Comparison of ENCODE assay signal across 20 cellular contexts in the genomic region with DNA sequence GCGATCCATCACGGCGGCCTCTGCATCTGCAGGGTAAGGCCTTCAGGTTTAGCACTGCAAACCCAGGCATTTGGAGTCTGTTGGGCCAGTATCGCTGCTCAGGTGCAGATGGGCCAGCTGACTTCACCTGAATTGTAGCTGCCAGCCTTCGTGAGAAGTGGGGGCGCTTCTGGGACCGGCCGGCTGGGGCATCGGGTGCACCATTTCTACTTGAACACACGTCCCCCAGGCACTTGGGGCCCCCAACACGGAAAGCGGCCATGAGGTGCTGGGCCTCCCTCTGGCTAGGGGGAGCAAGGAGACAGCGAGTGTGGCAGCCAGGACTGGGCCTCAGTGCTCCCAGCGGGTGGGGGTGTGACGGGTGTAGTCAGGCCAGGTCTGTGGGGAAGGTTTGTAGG.
A peak's percentile ranks its signal among the peaks of the same experiment; 100 is the strongest.
DNase-seq lines count a peak whose midpoint lies in the region; TF ChIP-seq lines count a peak whose summit lies in the region.
"Had no signal": no experiment of that assay in that cellular context is flagged by ENCODE, and none has a peak within 500 bp of the region (broad histone marks: within the 10 kb centered on the region; RNA-seq: fewer than 3 reads in every experiment).

No MANE protein-coding gene starts in this region.

- H3K27ac Mint-ChIP-seq in osteocyte (ENCODE audit: unreplicated experiment), result no peak overlapping the region
- H3K27ac Mint-ChIP-seq: CD4-positive, alpha-beta T cell; CD8-positive, alpha-beta T cell had no signal

- H3K4me1 ChIP-seq in OCI-LY1 (ENCODE audit: insufficient read depth, low read length, severe bottlenecking) (peaks cover 86% of the 10 kb centered on the region), vagina (no peaks in the 10 kb centered on the region)
- H3K4me1 ChIP-seq: BE2C, Caco-2 had no signal

- no peak for TF ChIP-seq POLR2A in vagina (IDR thresholded peaks at IDR 0.05)

- no peaks in the 10 kb centered on the region for H3K4me1 Mint-ChIP-seq in osteocyte (ENCODE audit: unreplicated experiment)

- intact Hi-C loops in vagina (cut with DNase I), result loop anchor here (10.0 kb wide), 1 partner anchor 55 kb away; no protein-coding TSS in a partner anchor

- no peaks in the 10 kb centered on the region for H4K20me1 ChIP-seq in OCI-LY1 (ENCODE audit: insufficient read depth, low read length)
- H4K20me1 ChIP-seq: BLaER1 treated with 17β-estradiol and CSF1 and Interleukin-3, amounts not matched to agents 10 nM and 100 nM had no signal

- peaks cover 59% of the 10 kb centered on the region for H3K9me3 Mint-ChIP-seq in osteocyte (ENCODE audit: unreplicated experiment)

- H3K36me3 ChIP-seq in OCI-LY1 (ENCODE audit: insufficient read depth, low read length), result no peaks in the 10 kb centered on the region
- H3K36me3 ChIP-seq in vagina, result no peaks in the 10 kb centered on the region
- H3K36me3 ChIP-seq: BE2C; BLaER1 treated with 17β-estradiol and CSF1 and Interleukin-3, amounts not matched to agents 10 nM and 100 nM had no signal

- H3F3A ChIP-seq in OCI-LY1 (ENCODE audit: insufficient read depth, low read length), result no peaks in the 10 kb centered on the region

- no peaks in the 10 kb centered on the region for H3K27me3 Mint-ChIP-seq in osteocyte (ENCODE audit: unreplicated experiment)
- H3K27me3 Mint-ChIP-seq: CD4-positive, alpha-beta T cell had no signal

- no peak overlapping the region for H3K4me3 Mint-ChIP-seq in osteocyte (ENCODE audit: unreplicated experiment)
- H3K4me3 Mint-ChIP-seq: CD4-positive, alpha-beta T cell; CD8-positive, alpha-beta T cell had no signal

- no peak overlapping the region; the same call in 1 of the 2 replicates for H3K9ac ChIP-seq in OCI-LY1 (ENCODE audit: low read length)
- H3K9ac ChIP-seq: BLaER1 treated with 17β-estradiol and CSF1 and Interleukin-3, amounts not matched to agents 10 nM and 100 nM had no signal

- no peak overlapping the region for H2AFZ ChIP-seq in OCI-LY1 (ENCODE audit: low read length)

- H3K9me3 ChIP-seq in OCI-LY1 (ENCODE audit: low read length), result no peaks in the 10 kb centered on the region
- no peaks in the 10 kb centered on the region for H3K9me3 ChIP-seq in vagina
- H3K9me3 ChIP-seq: BE2C, Caco-2 had no signal

- H3K36me3 Mint-ChIP-seq in osteocyte (ENCODE audit: unreplicated experiment), result no peaks in the 10 kb centered on the region
- H3K36me3 Mint-ChIP-seq: CD8-positive, alpha-beta T cell had no signal

- H3K79me2 ChIP-seq in OCI-LY1 (ENCODE audit: insufficient read depth, low read length), result no peaks in the 10 kb centered on the region

- H3K27ac ChIP-seq in OCI-LY1 (ENCODE audit: low read depth, low read length, poor library complexity, severe bottlenecking), result peak overlapping the region; percentile 91
- H3K27ac ChIP-seq in vagina, result no peak overlapping the region
- H3K27ac ChIP-seq: BLaER1 treated with 17β-estradiol and CSF1 and Interleukin-3, amounts not matched to agents 10 nM and 100 nM; C4-2B had no signal

- no peaks in the 10 kb centered on the region for H3K9me2 ChIP-seq in OCI-LY1 (ENCODE audit: low read depth, low read length)

- DNase-seq in osteocyte (ENCODE audit: extremely low spot score, unreplicated experiment) (peak; percentile 81), vagina (ENCODE audit: extremely low spot score in 2 of 2) (peak; percentile 42 to 81), DMS53 (lab: John Stamatoyannopoulos, UW) (no peak), SHP77 (lab: John Stamatoyannopoulos, UW) (no peak), NCI-H2029 treated with DMSO at 0.1 percent for 48 hours (lab: John Stamatoyannopoulos, UW) (no peak)
- DNase-seq: 8988T; ACHN; BE2C; Caco-2; Calu3; CD4-positive, alpha-beta T cell; CD8-positive, alpha-beta T cell; DMS79; DND-41; EL; GDM1 had no signal

- no peak overlapping the region for H3K4me3 ChIP-seq in OCI-LY1 (ENCODE audit: low read depth, low read length, poor library complexity, severe bottlenecking)
- H3K4me3 ChIP-seq in vagina, result no peak overlapping the region
- H3K4me3 ChIP-seq: BLaER1 treated with 17β-estradiol and CSF1 and Interleukin-3, amounts not matched to agents 10 nM and 100 nM; GM12878 had no signal

- H3K27me3 ChIP-seq in OCI-LY1 (ENCODE audit: insufficient read depth, low read length) (no peaks in the 10 kb centered on the region), vagina (no peaks in the 10 kb centered on the region)
- H3K27me3 ChIP-seq: BE2C; BLaER1 treated with 17β-estradiol and CSF1 and Interleukin-3, amounts not matched to agents 10 nM and 100 nM had no signal

- no peak for TF ChIP-seq CTCF in OCI-LY1 (IDR thresholded peaks at IDR 0.05; ENCODE audit: low read length)
- no peak for TF ChIP-seq CTCF in osteocyte (IDR thresholded peaks at IDR 0.05)
- no peak for TF ChIP-seq CTCF in vagina (IDR thresholded peaks at IDR 0.05)

- no peak overlapping the region for H3K4me2 ChIP-seq in OCI-LY1 (ENCODE audit: low read length)

Comparison
In these comparisons a context has a peak if more than half of its experiments do, and no peak if none do; other contexts are left out.
1. DNase-seq: peak in osteocyte (single experiment) and vagina (2 of 2); none in DMS53 (single experiment), SHP77 (0 of 2) and NCI-H2029 treated with DMSO at 0.1 percent for 48 hours (single experiment).